Comparison of ENCODE assay signal across 19 cellular contexts in genomic region chr2:114108819-114109416, GRCh38.
DNase-seq lines count a peak whose midpoint lies in the region; ATAC-seq and TF ChIP-seq lines count a peak whose summit lies in the region.
"Had no signal": no experiment of that assay in that cellular context is flagged by ENCODE, and none has a peak within 500 bp of the region (broad histone marks: within the 10 kb centered on the region; RNA-seq: fewer than 3 reads in every experiment).

No MANE protein-coding gene starts in this region.

- peak overlapping the region; percentile 56 for H3K27ac ChIP-seq in HUES64 (ENCODE audit: low read depth, low read length)
- H3K27ac ChIP-seq in endodermal cell (ENCODE audit: low read depth, low read length): no peak overlapping the region
- H3K27ac ChIP-seq in mesendoderm (ENCODE audit: low read depth, low read length): no peak overlapping the region
- H3K27ac ChIP-seq: C4-2B, SJCRH30 had no signal

- no peak overlapping the region for H3K18ac ChIP-seq in mesendoderm (ENCODE audit: low read length)

- H2BK5ac ChIP-seq in mesendoderm (ENCODE audit: low read length): no peak overlapping the region

- ATAC-seq in HG03139 (IDR thresholded peaks at IDR 0.05; ENCODE audit: unreplicated experiment): no peak

- no peak overlapping the region for H3K56ac ChIP-seq in mesendoderm (ENCODE audit: low read length)

- no peak overlapping the region for H4K5ac ChIP-seq in mesendoderm (ENCODE audit: low read length)

- H3K9me3 Mint-ChIP-seq in endodermal cell: peaks cover 17% of the 10 kb centered on the region
- H3K9me3 Mint-ChIP-seq in activated T-helper 1 cell treated with anti-CD3 and anti-CD28 coated beads, Interleukin-12 subunit alpha, Interleukin-12 subunit beta, Interleukin-2, Interleukin-4 antibody, amounts not matched to agents 30 ng/mL and 10 ng/mL and 1 ng/mL, durations not matched to agents 14 hours and 24 hours and 36 hours: peaks cover 4% of the 10 kb centered on the region

- no peaks in the 10 kb centered on the region for H3K27me3 ChIP-seq in HUES64 (ENCODE audit: insufficient read depth, low read length)
- H3K27me3 ChIP-seq in endodermal cell (ENCODE audit: control insufficient read depth, insufficient read depth, low read length, poor library complexity, severe bottlenecking): no peaks in the 10 kb centered on the region
- H3K27me3 ChIP-seq in mesendoderm (ENCODE audit: insufficient read depth, low read length, poor library complexity): no peaks in the 10 kb centered on the region
- H3K27me3 ChIP-seq: SJCRH30 had no signal

- H3K4me3 ChIP-seq in HUES64 (ENCODE audit: low read length) (no peak overlapping the region), endodermal cell (ENCODE audit: low read length) (no peak overlapping the region), mesendoderm (ENCODE audit: low read length) (no peak overlapping the region)
- H3K4me3 ChIP-seq: SJCRH30 had no signal

- peak overlapping the region; percentile 64 for H3K27ac Mint-ChIP-seq in endodermal cell
- no peak overlapping the region for H3K27ac Mint-ChIP-seq in activated T-helper 1 cell treated with anti-CD3 and anti-CD28 coated beads, Interleukin-12 subunit alpha, Interleukin-12 subunit beta, Interleukin-2, Interleukin-4 antibody, amounts not matched to agents 30 ng/mL and 10 ng/mL and 1 ng/mL, durations not matched to agents 14 hours and 24 hours and 36 hours

- no peak overlapping the region for H4K8ac ChIP-seq in mesendoderm (ENCODE audit: low read depth, low read length)

- H3K36me3 ChIP-seq in HUES64 (ENCODE audit: insufficient read depth, low read length): no peaks in the 10 kb centered on the region
- no peaks in the 10 kb centered on the region for H3K36me3 ChIP-seq in endodermal cell (ENCODE audit: control insufficient read depth, insufficient read depth, low read length)
- no peaks in the 10 kb centered on the region for H3K36me3 ChIP-seq in mesendoderm (ENCODE audit: control insufficient read depth, insufficient read depth, low read length)

- H3K27me3 Mint-ChIP-seq in endodermal cell (ENCODE audit: insufficient read depth): no peaks in the 10 kb centered on the region
- peaks cover 4% of the 10 kb centered on the region for H3K27me3 Mint-ChIP-seq in activated T-helper 1 cell treated with anti-CD3 and anti-CD28 coated beads, Interleukin-12 subunit alpha, Interleukin-12 subunit beta, Interleukin-2, Interleukin-4 antibody, amounts not matched to agents 30 ng/mL and 10 ng/mL and 1 ng/mL, durations not matched to agents 14 hours and 24 hours and 36 hours (ENCODE audit: insufficient read depth)

- 57% methylated on average over 3 of the region's 3 CpGs for WGBS in HUES64
- WGBS in endodermal cell (ENCODE audit: insufficient coverage in 1 of 2, insufficient read length in 1 of 2), 2 experiments: 73 to 77% methylated on average over 3 of the region's 3 CpGs
- WGBS in mesendoderm (ENCODE audit: extremely low coverage, insufficient coverage, low lambda C conversion rate): no CpG with 5 or more reads among the region's 3 CpGs

- no peak overlapping the region for H2BK15ac ChIP-seq in mesendoderm (replicated peaks; ENCODE audit: low read depth)

- H3K4me1 ChIP-seq in HUES64 (ENCODE audit: insufficient read depth, low read length) (peaks cover 21% of the 10 kb centered on the region), endodermal cell (ENCODE audit: control insufficient read depth, insufficient read depth, low read length) (no peaks in the 10 kb centered on the region), mesendoderm (ENCODE audit: control insufficient read depth, low read depth, low read length) (no peaks in the 10 kb centered on the region)
- H3K4me1 ChIP-seq: SJCRH30 had no signal

- no peaks in the 10 kb centered on the region for H3K79me2 ChIP-seq in mesendoderm (ENCODE audit: control insufficient read depth, insufficient read depth, low read length)

- no peak overlapping the region for H3K4me2 ChIP-seq in mesendoderm (ENCODE audit: low read length)

- no peak overlapping the region for H2BK120ac ChIP-seq in mesendoderm (ENCODE audit: low read depth, low read length)

- H3K9me3 ChIP-seq in HUES64 (ENCODE audit: insufficient read depth, low read depth, low read length): peaks cover 28% of the 10 kb centered on the region
- peaks cover 18% of the 10 kb centered on the region for H3K9me3 ChIP-seq in endodermal cell (ENCODE audit: control insufficient read depth, low read length)
- H3K9me3 ChIP-seq: SJCRH30 had no signal

- H3K9ac ChIP-seq in HUES64 (ENCODE audit: low read depth, low read length) (no peak overlapping the region), endodermal cell (ENCODE audit: extremely low read depth, low read length, poor library complexity, severe bottlenecking) (no peak overlapping the region), mesendoderm (ENCODE audit: low read length) (no peak overlapping the region)

- no peaks in the 10 kb centered on the region for H3K36me3 Mint-ChIP-seq in endodermal cell (ENCODE audit: low read depth)
- H3K36me3 Mint-ChIP-seq in activated T-helper 1 cell treated with anti-CD3 and anti-CD28 coated beads, Interleukin-12 subunit alpha, Interleukin-12 subunit beta, Interleukin-2, Interleukin-4 antibody, amounts not matched to agents 30 ng/mL and 10 ng/mL and 1 ng/mL, durations not matched to agents 14 hours and 24 hours and 36 hours (ENCODE audit: low read depth): no peaks in the 10 kb centered on the region

- H3K23ac ChIP-seq in mesendoderm (ENCODE audit: low read length): no peak overlapping the region

- DNase-seq in endodermal cell: peak; percentile 63
- peak; percentile 71 for DNase-seq in mesendoderm
- DNase-seq in activated T-helper 1 cell treated with anti-CD3 and anti-CD28 coated beads, Interleukin-12 subunit alpha, Interleukin-12 subunit beta, Interleukin-2, Interleukin-4 antibody, amounts not matched to agents 30 ng/mL and 10 ng/mL and 1 ng/mL, durations not matched to agents 14 hours and 24 hours and 36 hours (ENCODE audit: low spot score): no peak
- DNase-seq in activated CD4-positive, alpha-beta T cell treated with anti-CD3 and anti-CD28 coated beads for 4 hours: no peak
- DNase-seq in glomerular visceral epithelial cell (ENCODE audit: extremely low spot score): no peak
- DNase-seq: AML-193, HCEC 1CT, IMR-90, Karpas-422, NCI-H1048, NCI-H1436, NCI-H1930, NCI-H226, NCI-H524, NCI-H82, SJCRH30 had no signal

- TF ChIP-seq CTCF in endodermal cell (conservative IDR thresholded peaks at IDR 0.05): no peak

- peaks cover 9% of the 10 kb centered on the region for H3K4me1 Mint-ChIP-seq in endodermal cell
- H3K4me1 Mint-ChIP-seq in activated T-helper 1 cell treated with anti-CD3 and anti-CD28 coated beads, Interleukin-12 subunit alpha, Interleukin-12 subunit beta, Interleukin-2, Interleukin-4 antibody, amounts not matched to agents 30 ng/mL and 10 ng/mL and 1 ng/mL, durations not matched to agents 14 hours and 24 hours and 36 hours (ENCODE audit: low read depth): no peaks in the 10 kb centered on the region

- intact Hi-C loops in activated T-helper 1 cell treated with anti-CD3 and anti-CD28 coated beads, Interleukin-12 subunit alpha, Interleukin-12 subunit beta, Interleukin-2, Interleukin-4 antibody, amounts not matched to agents 30 ng/mL and 10 ng/mL and 1 ng/mL, durations not matched to agents 14 hours and 24 hours and 36 hours (cut with micrococcal nuclease): no loop called here

- no peak overlapping the region for H3K4me3 Mint-ChIP-seq in endodermal cell
- H3K4me3 Mint-ChIP-seq in activated T-helper 1 cell treated with anti-CD3 and anti-CD28 coated beads, Interleukin-12 subunit alpha, Interleukin-12 subunit beta, Interleukin-2, Interleukin-4 antibody, amounts not matched to agents 30 ng/mL and 10 ng/mL and 1 ng/mL, durations not matched to agents 14 hours and 24 hours and 36 hours: no peak overlapping the region

- no peak overlapping the region for H2AK5ac ChIP-seq in mesendoderm (ENCODE audit: low read length)

- no peaks in the 10 kb centered on the region for H3K79me1 ChIP-seq in mesendoderm (ENCODE audit: low read length)

- H3K4ac ChIP-seq in mesendoderm (ENCODE audit: low read depth, low read length): no peak overlapping the region

Comparison
In these comparisons a context has a peak if more than half of its experiments do, and no peak if none do; other contexts are left out.
1. DNase-seq: peak in endodermal cell (single experiment) and mesendoderm (single experiment); none in activated T-helper 1 cell treated with anti-CD3 and anti-CD28 coated beads, Interleukin-12 subunit alpha, Interleukin-12 subunit beta, Interleukin-2, Interleukin-4 antibody, amounts not matched to agents 30 ng/mL and 10 ng/mL and 1 ng/mL, durations not matched to agents 14 hours and 24 hours and 36 hours (single experiment), activated CD4-positive, alpha-beta T cell treated with anti-CD3 and anti-CD28 coated beads for 4 hours (0 of 2) and glomerular visceral epithelial cell (single experiment).